Comparison of ENCODE assay signal across 8 cellular contexts in the genomic region with DNA sequence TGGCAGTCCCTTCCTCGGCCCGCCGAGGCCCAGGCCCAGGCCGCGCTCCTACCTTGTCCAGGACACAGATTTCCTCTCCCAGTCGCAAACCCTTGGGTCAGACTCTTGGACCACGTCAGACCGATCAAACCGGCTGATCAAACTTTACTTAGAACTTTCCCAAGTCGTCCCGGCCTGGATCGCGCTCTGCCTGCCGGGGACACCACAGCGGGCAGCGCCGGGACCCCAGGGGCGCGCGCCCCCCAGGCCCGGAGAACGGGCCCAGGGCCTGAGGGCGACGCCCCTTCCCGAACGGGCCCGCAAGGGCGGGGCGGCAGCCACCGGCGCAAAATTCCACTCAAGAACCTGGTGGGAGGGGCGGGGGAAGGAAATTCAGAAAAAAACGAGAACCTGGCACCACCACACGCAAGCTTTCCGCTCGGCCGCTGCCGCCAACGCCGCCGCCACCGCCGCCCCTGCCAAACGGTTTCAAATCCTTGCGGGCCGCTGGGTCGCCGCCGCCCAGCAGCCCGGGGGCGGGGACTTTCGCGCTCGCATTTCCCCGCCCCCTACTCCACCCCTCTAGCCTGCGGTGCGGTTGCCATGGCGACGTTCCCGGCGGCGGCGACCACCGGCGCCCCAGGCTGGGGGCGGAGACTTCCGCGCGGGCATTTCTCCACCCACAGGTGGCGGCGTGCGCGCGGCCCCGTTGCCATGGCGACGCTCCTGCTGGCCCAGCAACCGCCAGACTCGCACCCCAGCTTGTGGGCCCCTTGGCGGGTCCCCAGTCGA. TPM values are rescaled to one million over a fixed set of nuclear protein-coding genes. Genes with fewer than 3 reads are reported as not detected.
DNase-seq lines count a peak whose midpoint lies in the region; ATAC-seq and TF ChIP-seq lines count a peak whose summit lies in the region.

Gene CEP112, minus strand, starts transcription at position 527 of the 771 bp plus-strand sequence.

- H3K4me3 Mint-ChIP-seq in CD14-positive monocyte (peak within 1 kb of the TSS; percentile 82 to 91), neural crest cell (peak within 1 kb of the TSS; percentile 93)
- H3K4me3 Mint-ChIP-seq in stimulated activated naive CD8-positive, alpha-beta T cell treated with anti-CD3 and anti-CD28 coated beads, Interleukin-15, amount 100 ng/mL, for 72 hours: peak within 1 kb of the TSS; percentile 85 to 87

- peak within 1 kb of the TSS; percentile 95 for H2AFZ ChIP-seq in KMS-11 (ENCODE audit: low read depth)

- peak within 1 kb of the TSS; percentile 74 for H3K9ac ChIP-seq in KMS-11

- H3K27me3 ChIP-seq in KMS-11 (ENCODE audit: insufficient read depth, low read depth) (no peaks in the 10 kb centered on the region), foreskin keratinocyte (peaks cover 8% of the 10 kb centered on the region)

- peak within 1 kb of the TSS; percentile 94 for H3K4me2 ChIP-seq in KMS-11

- H3K9me3 Mint-ChIP-seq in CD14-positive monocyte: peaks cover 0 to 2% (median 0%) of the 10 kb centered on the region in 7 donors
- H3K9me3 Mint-ChIP-seq in neural crest cell: no peaks in the 10 kb centered on the region
- no peaks in the 10 kb centered on the region for H3K9me3 Mint-ChIP-seq in stimulated activated naive CD8-positive, alpha-beta T cell treated with anti-CD3 and anti-CD28 coated beads, Interleukin-15, amount 100 ng/mL, for 72 hours

- H3K79me2 ChIP-seq in KMS-11 (ENCODE audit: insufficient read depth, low read depth): no peaks in the 10 kb centered on the region

- H3K27me3 Mint-ChIP-seq in CD14-positive monocyte (ENCODE audit: low read depth in 3 of 3) (peaks cover 0 to 19% (median 7%) of the 10 kb centered on the region in 3 donors), neural crest cell (ENCODE audit: low read depth) (no peaks in the 10 kb centered on the region)
- H3K27me3 Mint-ChIP-seq in stimulated activated naive CD8-positive, alpha-beta T cell treated with anti-CD3 and anti-CD28 coated beads, Interleukin-15, amount 100 ng/mL, for 72 hours: no peaks in the 10 kb centered on the region

- H3K27ac ChIP-seq in KMS-11: peak within 1 kb of the TSS; percentile 46
- H3K27ac ChIP-seq in foreskin keratinocyte: no peak within 1 kb of the TSS

- intact Hi-C loops in CD14-positive monocyte (cut with micrococcal nuclease): no loop called here

- H3K36me3 Mint-ChIP-seq in CD14-positive monocyte (peaks cover 0 to 2% of the 10 kb centered on the region in 2 donors), neural crest cell (ENCODE audit: low read depth) (peaks cover 3% of the 10 kb centered on the region)

- no peak within 1 kb of the TSS for H3K4me3 ChIP-seq in KMS-11 (IDR thresholded peaks at IDR 0.05; ENCODE audit: insufficient read depth, low read depth, low read length)

- H3K4me1 ChIP-seq in KMS-11 (ENCODE audit: low read depth, poor library complexity, severe bottlenecking): peaks cover 23% of the 10 kb centered on the region
- H3K4me1 ChIP-seq in foreskin keratinocyte: peaks cover 7% of the 10 kb centered on the region

- peak within 1 kb of the TSS in 2 of 7 donors; percentile 11 to 47 for H3K27ac Mint-ChIP-seq in CD14-positive monocyte
- H3K27ac Mint-ChIP-seq in neural crest cell (ENCODE audit: unreplicated experiment): peak within 1 kb of the TSS; percentile 89
- peak within 1 kb of the TSS; percentile 69 to 77 for H3K27ac Mint-ChIP-seq in stimulated activated naive CD8-positive, alpha-beta T cell treated with anti-CD3 and anti-CD28 coated beads, Interleukin-15, amount 100 ng/mL, for 72 hours

- TF ChIP-seq CTCF in CD14-positive monocyte (IDR thresholded peaks at IDR 0.05): no peak
- TF ChIP-seq CTCF in KMS-11 (conservative IDR thresholded peaks at IDR 0.05; ENCODE audit: low read depth, low read length): no peak
- TF ChIP-seq CTCF in foreskin keratinocyte (conservative IDR thresholded peaks at IDR 0.05): peak; percentile 6
- TF ChIP-seq CTCF in neural crest cell (conservative IDR thresholded peaks at IDR 0.05): no peak

- ATAC-seq in GM21515 (IDR thresholded peaks at IDR 0.05; ENCODE audit: unreplicated experiment) (peak; percentile 75), foreskin keratinocyte (peak; percentile 74)
- peak; percentile 86 for ATAC-seq in stimulated activated naive CD8-positive, alpha-beta T cell treated with anti-CD3 and anti-CD28 coated beads, Interleukin-15, amount 100 ng/mL, for 72 hours

- DNase-seq in CD14-positive monocyte (ENCODE audit: low spot score) (no peak), RPMI8226 (peak; percentile 89), activated gamma-delta T cell (lab: John Stamatoyannopoulos, UW) (peak; percentile 86), foreskin keratinocyte (peak in 1 of 2 donors; percentile 15), neural crest cell (ENCODE audit: low read depth, low spot score) (peak; percentile 90)
- DNase-seq in stimulated activated naive CD8-positive, alpha-beta T cell treated with anti-CD3 and anti-CD28 coated beads, Interleukin-15, amount 100 ng/mL, for 72 hours: peak; percentile 82 to 88

- no peaks in the 10 kb centered on the region for H4K20me1 ChIP-seq in KMS-11 (ENCODE audit: insufficient read depth)

- no peaks in the 10 kb centered on the region for H3K36me3 ChIP-seq in KMS-11 (ENCODE audit: insufficient read depth)

- H3K4me1 Mint-ChIP-seq in CD14-positive monocyte (peaks cover 13% of the 10 kb centered on the region), neural crest cell (peaks cover 20% of the 10 kb centered on the region)
- H3K4me1 Mint-ChIP-seq in stimulated activated naive CD8-positive, alpha-beta T cell treated with anti-CD3 and anti-CD28 coated beads, Interleukin-15, amount 100 ng/mL, for 72 hours: peaks cover 19% of the 10 kb centered on the region

RNA-seq across cellular contexts. Expression of gene CEP112, which starts in this region (rescaled TPM):
- polyA plus RNA-seq in CD14-positive monocyte (under 1 TPM in 1 of 2 donors, not detected in 1; 0.10 TPM), foreskin keratinocyte (0.74 and 0.88 TPM in 2 replicates)
- total RNA-seq in foreskin keratinocyte (1.9 and 2.0 TPM in 2 replicates), neural crest cell (24.5 and 26.6 TPM in 2 replicates)
